8 cellular contexts compared by ENCODE assay signal in the genomic region with DNA sequence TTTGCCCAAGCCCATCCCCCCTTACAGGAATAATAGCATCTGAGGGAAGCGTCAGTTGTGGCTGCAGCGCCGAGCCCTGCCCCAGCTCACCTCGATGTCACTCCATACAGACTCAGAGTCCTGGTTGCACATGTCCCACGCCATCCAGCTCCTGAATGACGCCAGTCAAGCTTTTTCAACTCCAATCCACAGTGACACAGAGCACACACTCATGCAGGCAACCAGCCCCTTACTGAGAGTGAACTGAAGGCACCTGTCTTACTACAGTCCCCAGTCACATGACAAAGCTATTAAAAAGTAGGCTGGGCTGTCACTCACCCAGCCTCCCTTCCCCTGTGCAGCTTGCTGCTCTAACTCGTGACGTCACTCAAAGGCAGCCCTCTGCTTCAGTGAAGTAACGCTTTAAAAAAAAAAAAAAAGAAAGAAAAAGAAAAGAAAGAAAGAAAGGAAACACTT. TPM values are rescaled to one million over a fixed set of nuclear protein-coding genes. Genes with fewer than 3 reads are reported as not detected.
DNase-seq lines count a peak whose midpoint lies in the region; ATAC-seq and TF ChIP-seq lines count a peak whose summit lies in the region.

A gene with protein sequence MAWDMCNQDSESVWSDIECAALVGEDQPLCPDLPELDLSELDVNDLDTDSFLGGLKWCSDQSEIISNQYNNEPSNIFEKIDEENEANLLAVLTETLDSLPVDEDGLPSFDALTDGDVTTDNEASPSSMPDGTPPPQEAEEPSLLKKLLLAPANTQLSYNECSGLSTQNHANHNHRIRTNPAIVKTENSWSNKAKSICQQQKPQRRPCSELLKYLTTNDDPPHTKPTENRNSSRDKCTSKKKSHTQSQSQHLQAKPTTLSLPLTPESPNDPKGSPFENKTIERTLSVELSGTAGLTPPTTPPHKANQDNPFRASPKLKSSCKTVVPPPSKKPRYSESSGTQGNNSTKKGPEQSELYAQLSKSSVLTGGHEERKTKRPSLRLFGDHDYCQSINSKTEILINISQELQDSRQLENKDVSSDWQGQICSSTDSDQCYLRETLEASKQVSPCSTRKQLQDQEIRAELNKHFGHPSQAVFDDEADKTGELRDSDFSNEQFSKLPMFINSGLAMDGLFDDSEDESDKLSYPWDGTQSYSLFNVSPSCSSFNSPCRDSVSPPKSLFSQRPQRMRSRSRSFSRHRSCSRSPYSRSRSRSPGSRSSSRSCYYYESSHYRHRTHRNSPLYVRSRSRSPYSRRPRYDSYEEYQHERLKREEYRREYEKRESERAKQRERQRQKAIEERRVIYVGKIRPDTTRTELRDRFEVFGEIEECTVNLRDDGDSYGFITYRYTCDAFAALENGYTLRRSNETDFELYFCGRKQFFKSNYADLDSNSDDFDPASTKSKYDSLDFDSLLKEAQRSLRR (minus strand): TSS at position 234 of the 456 bp plus-strand sequence. CDS start 90 bp downstream, at position 144.

- H3K27me3 ChIP-seq in thoracic aorta (replicated peaks; ENCODE audit: insufficient read depth): no peaks in the 10 kb centered on the region

- peak within 1 kb of the TSS; percentile 60 for H3K4me3 ChIP-seq in AG10803 (ENCODE audit: low read length)
- peak within 1 kb of the TSS; percentile 34 for H3K4me3 ChIP-seq in lower leg skin (ENCODE audit: low read depth, poor library complexity, severe bottlenecking)
- H3K4me3 ChIP-seq in thoracic aorta: peak within 1 kb of the TSS; percentile 71

- intact Hi-C loops in lower leg skin (cut with DNase I; ENCODE audit: low total_unique reads): no loop called here

- 1 to 2% methylated on average over 9 of the region's 9 CpGs for WGBS in lower leg skin, 2 donors

- peak within 1 kb of the TSS; percentile 24 to 46 for H3K27ac ChIP-seq in thoracic aorta

- H3K36me3 ChIP-seq in thoracic aorta: no peaks in the 10 kb centered on the region

- no peak for DNase-seq in AG10803 (ENCODE audit: low read depth)
- peak; percentile 8 for DNase-seq in HCEC 1CT
- peak; percentile 17 for DNase-seq in NCI-H748 treated with DMSO at 0.1 percent for 48 hours (lab: John Stamatoyannopoulos, UW)
- peak; percentile 63 for DNase-seq in ecto neural progenitor cell (ENCODE audit: low spot score)
- peak; percentile 57 to 87 for DNase-seq in lower leg skin (ENCODE audit: low spot score in 2 of 2)
- DNase-seq in thoracic aorta (ENCODE audit: low spot score): no peak
- no peak for DNase-seq in stimulated activated CD4-positive, alpha-beta T cell treated with anti-CD3 and anti-CD28 coated beads, Interleukin-4, amount 100 ng/mL, for 24 hours

- no peak for TF ChIP-seq CTCF in AG10803 (conservative IDR thresholded peaks at IDR 0.05; ENCODE audit: low read length)
- no peak for TF ChIP-seq CTCF in lower leg skin (IDR thresholded peaks at IDR 0.05)
- no peak for TF ChIP-seq CTCF in thoracic aorta (IDR thresholded peaks at IDR 0.05)

- peaks cover 0 to 18% of the 10 kb centered on the region in 2 donors for H3K4me1 ChIP-seq in thoracic aorta (ENCODE audit: control insufficient read depth in 1 of 2, low read depth in 2 of 2)

- no peaks in the 10 kb centered on the region for H3K9me3 ChIP-seq in thoracic aorta

- ATAC-seq in thoracic aorta (ENCODE audit: insufficient number of reproducible peaks, low FRiP score, low read depth) (peak; percentile 68), HG02678 (IDR thresholded peaks at IDR 0.05; ENCODE audit: unreplicated experiment) (no peak)

- TF ChIP-seq POLR2A in lower leg skin (IDR thresholded peaks at IDR 0.05): no peak

RNA-seq across cellular contexts. Expression of the gene that starts here (rescaled TPM):
- total RNA-seq in lower leg skin (10 to 100 TPM in 2 of 4 donors, 1 to 10 TPM in 2; 3.4 to 40.0 (median 14.1) TPM), thoracic aorta (1 to 10 TPM in 1 of 2 donors, under 1 TPM in 1; 0.41 to 1.3 TPM)

Comparison
In these comparisons a context has a peak if more than half of its experiments do, and no peak if none do; other contexts are left out.
1. DNase-seq: peak in HCEC 1CT (single experiment), NCI-H748 treated with DMSO at 0.1 percent for 48 hours (single experiment), ecto neural progenitor cell (single experiment) and lower leg skin (2 of 2); none in AG10803 (single experiment), thoracic aorta (single experiment) and stimulated activated CD4-positive, alpha-beta T cell treated with anti-CD3 and anti-CD28 coated beads, Interleukin-4, amount 100 ng/mL, for 24 hours (single experiment).
2. Peak in every context shown above with its lines, with median percentiles within 50 percentile points of each other: H3K4me3 ChIP-seq.